In genomic region chr1:40877681-40878080, GRCh38 we compare ENCODE assay signal across 8 cellular contexts. TPM values are rescaled to one million over a fixed set of nuclear protein-coding genes. Genes with fewer than 3 reads are reported as not detected.
DNase-seq lines count a peak whose midpoint lies in the region; ATAC-seq, FAIRE-seq and TF ChIP-seq lines count a peak whose summit lies in the region.

No MANE protein-coding gene starts in this region.

- no peak for TF ChIP-seq POLR2A in K562 (conservative IDR thresholded peaks at IDR 0.05)

- FAIRE-seq in K562 (lab: Jason Lieb, UNC) (no peak), urothelium cell line (lab: Jason Lieb, UNC) (peak; percentile 69)

- peak; percentile 74 for DNase-seq in GM04504 (ENCODE audit: low read depth)
- peak; percentile 100 for DNase-seq in NCI-H2029 (lab: John Stamatoyannopoulos, UW)
- DNase-seq in K562 (ENCODE audit: extremely low read depth in 1 of 4, low spot score in 3 of 4): peak in 1 of 4 experiments; percentile 41
- DNase-seq in left lobe of liver (ENCODE audit: low spot score): no peak
- DNase-seq in urothelium cell line (ENCODE audit: low spot score): peak; percentile 85
- no peak for DNase-seq in T-helper 2 cell

- TF ChIP-seq RAD21 in K562 (CRISPR knock-in tag; conservative IDR thresholded peaks at IDR 0.05 in 1 of 2, IDR thresholded peaks at IDR 0.05 in 1 of 2): no peak

- no peaks in the 10 kb centered on the region for H3K79me2 ChIP-seq in K562 (ENCODE audit: control insufficient read depth, insufficient read depth, low read length)

- WGBS in K562 (ENCODE audit: insufficient coverage, low coverage, missing lambda C conversion rate): 55% methylated on average over 4 of the region's 4 CpGs

- H2AFZ ChIP-seq in K562 (ENCODE audit: low read depth, low read length): peak overlapping the region; percentile 73

- intact Hi-C loops in K562 (cut with micrococcal nuclease): no loop called here

- BruUV-seq in K562 (replicated peaks; lab: Mats Ljungman, UMichigan): no TSS peak

- POLR2A ChIA-PET in K562 (lab: Yijun Ruan, JAX): interaction anchor here (0.5 to 5.0 kb wide), 5 partner anchors 9 to 756 kb away, joined by 3 to 16 read pairs (median 5); no protein-coding TSS in a partner anchor

- no peak overlapping the region for H3K4me3 ChIP-seq in K562

- peaks cover 29 to 37% of the 10 kb centered on the region in 2 experiments; a peak in 4 of 5 replicates for H3K4me1 ChIP-seq in K562 (replicated peaks in 1 of 2; ENCODE audit: control insufficient read depth in 2 of 2, insufficient read depth in 2 of 2, low read length in 2 of 2)

- no peaks in the 10 kb centered on the region for H3K9me1 ChIP-seq in K562 (ENCODE audit: control insufficient read depth, insufficient read depth, low read length)

- H3K36me3 ChIP-seq in K562 (ENCODE audit: control insufficient read depth, insufficient read depth, low read length): no peaks in the 10 kb centered on the region

- H3K9ac ChIP-seq in K562 (ENCODE audit: insufficient read depth in 1 of 2, low read depth in 2 of 2, low read length in 2 of 2): peak overlapping the region; percentile 0 to 32; a peak in 1 of 4 replicates

- H4K20me1 ChIP-seq in K562 (replicated peaks; ENCODE audit: control insufficient read depth, insufficient read depth, low read length): no peaks in the 10 kb centered on the region

- TF ChIP-seq CTCF in K562 (IDR thresholded peaks at IDR 0.05 in 2 of 3, conservative IDR thresholded peaks at IDR 0.05 in 1 of 3; ENCODE audit: insufficient read depth in 2 of 3, low read depth in 1 of 3, low read length in 3 of 3): no peak

- no peak overlapping the region; the same call in 2 of the 3 replicates for H3K27ac ChIP-seq in K562 (ENCODE audit: extremely low read depth, low read depth, low read length)

- no peak overlapping the region for H3K4me2 ChIP-seq in K562 (ENCODE audit: insufficient read depth, low read length)

- in situ Hi-C loops in K562 (cut with MboI): no loop called here

- H3K9me3 ChIP-seq in K562 (replicated peaks; ENCODE audit: control insufficient read depth, insufficient read depth, low read depth, low read length): no peaks in the 10 kb centered on the region

- peak; percentile 24 for ATAC-seq in K562
- peak; percentile 40 for ATAC-seq in left lobe of liver
- ATAC-seq in HG02840 (IDR thresholded peaks at IDR 0.05; ENCODE audit: low FRiP score, unreplicated experiment): no peak
- ATAC-seq in HG03565 (IDR thresholded peaks at IDR 0.05; ENCODE audit: unreplicated experiment): no peak

- no peak for TF ChIP-seq EP300 in K562 (IDR thresholded peaks at IDR 0.05; ENCODE audit: low read length)

- no peaks in the 10 kb centered on the region; a peak in 1 of 5 replicates for H3K27me3 ChIP-seq in K562 (ENCODE audit: control insufficient read depth in 2 of 2, insufficient read depth in 2 of 2, low read length in 2 of 2)

- CTCF ChIA-PET in K562 (lab: Yijun Ruan, JAX; ENCODE audit: low intra/inter-chr PET ratio): no interaction called here

TF ChIP-seq in K562, 482 proteins besides CTCF, POLR2A, EP300 and RAD21:
- TF ChIP-seq CXXC5 (CRISPR knock-in tag; IDR thresholded peaks at IDR 0.05): 0 out of 2 replicates have a peak, but pooled peaks have one; percentile 15
- TF ChIP-seq KDM5B (IDR thresholded peaks at IDR 0.05; ENCODE audit: insufficient replicate concordance, low read depth, low read length): peak; percentile 17
- TF ChIP-seq MBD2 (IDR thresholded peaks at IDR 0.05; ENCODE audit: borderline replicate concordance, low read depth): no peak
- TF ChIP-seq NR4A1 (CRISPR knock-in tag; IDR thresholded peaks at IDR 0.05): no peak
- TF ChIP-seq NR4A1 (tag; IDR thresholded peaks at IDR 0.05): 0 out of 2 replicates have a peak, but pooled peaks have one; percentile 58
- TF ChIP-seq MECOM (CRISPR knock-in tag; IDR thresholded peaks at IDR 0.05): no peak
- peak; percentile 48; the same call in 1 of the 2 replicates for TF ChIP-seq ZNF592 (IDR thresholded peaks at IDR 0.05)
- TF ChIP-seq ZFX (CRISPR knock-in tag; IDR thresholded peaks at IDR 0.05): peak; percentile 46
- TF ChIP-seq U2AF2 (optimal IDR thresholded peaks at IDR 0.05; ENCODE audit: low read depth, low read length): no peak
- 0 out of 2 replicates have a peak, but pooled peaks have one; percentile 57 for TF ChIP-seq DMBX1 (CRISPR knock-in tag; IDR thresholded peaks at IDR 0.05; ENCODE audit: borderline replicate concordance)
- no peak for TF ChIP-seq ZNF561 (CRISPR knock-in tag; conservative IDR thresholded peaks at IDR 0.05)
- 0 out of 2 replicates have a peak, but pooled peaks have one; percentile 26 for TF ChIP-seq SMAD4 (CRISPR knock-in tag; conservative IDR thresholded peaks at IDR 0.05)

RNA-seq across cellular contexts. Expression of gene CITED4, which starts 15.5 kb away (rescaled TPM):
- total RNA-seq in K562 (2011; cell fraction: chromatin; rRNA removed; ENCODE audit: low replicate concordance): 0.37 TPM in 1 of 2 replicates, not detected in the other
- 0.92 and 1.0 TPM in 2 replicates for total RNA-seq in K562 (2011; cell fraction: nucleolus; rRNA removed)
- 0.51 TPM in 1 of 2 replicates, not detected in the other for total RNA-seq in K562 (2011; cell fraction: nucleoplasm; rRNA removed)
- 0.36 and 0.69 TPM in 2 replicates for total RNA-seq in K562 (2014; rRNA removed)
- 0.11 TPM in 1 of 2 replicates, not detected in the other for total RNA-seq in K562 (2014; rRNA removed; fragmentation: Illumina TruSeq; extraction: Trizol)
- total RNA-seq in K562 (2015; rRNA removed; fragmentation: Illumina TruSeq; extraction: Trizol): 0.11 TPM in 1 of 2 replicates, not detected in the other
- total RNA-seq in K562 (2021): 0.89 and 1.2 TPM in 2 replicates
- 0.07 and 0.17 TPM in 2 replicates for polyA plus RNA-seq in K562 (2011; rRNA removed)
- 0.04 and 1.2 TPM in 2 replicates for polyA plus RNA-seq in K562 (2011; cell fraction: cytosol; rRNA removed)
- polyA plus RNA-seq in K562 (2011; cell fraction: nucleus; rRNA removed): 0.08 and 0.85 TPM in 2 replicates
- polyA plus RNA-seq in K562 (2012): 0.51 and 1.2 TPM in 2 replicates
- 0.12 TPM in 1 of 2 replicates, not detected in the other for polyA plus RNA-seq in K562 (2014; fragmentation: Illumina TruSeq; extraction: Trizol)
- not detected for polyA plus RNA-seq in K562 (2014; fragmentation: Nextera tagmentation; extraction: Ambion mirVana)
- 0.23 and 0.48 TPM in 2 replicates for polyA plus RNA-seq in K562 (2014; rRNA removed)
- polyA minus RNA-seq in K562 (2011; rRNA and poly(A)+ RNA removed): not detected in 2 replicates
- polyA minus RNA-seq in K562 (2011; cell fraction: cytosol; rRNA and poly(A)+ RNA removed): not detected in 2 replicates
- 0.44 and 0.54 TPM in 2 replicates for polyA minus RNA-seq in K562 (2011; cell fraction: nucleus; rRNA and poly(A)+ RNA removed)
- 29.9 TPM for total RNA-seq in left lobe of liver

Comparison
In these comparisons a context has a peak if more than half of its experiments do, and no peak if none do; other contexts are left out.
1. DNase-seq: peak in GM04504 (single experiment), NCI-H2029 (single experiment) and urothelium cell line (single experiment); none in left lobe of liver (single experiment) and T-helper 2 cell (0 of 5).
2. ATAC-seq: peak in K562 (single experiment) and left lobe of liver (single experiment); none in HG02840 (single experiment) and HG03565 (single experiment).
3. RNA of gene CITED4, which starts 15.5 kb away (total RNA-seq): 29.9 TPM in left lobe of liver (single experiment); 0.11 to 1.2 TPM in K562; every median in the first group is over 10 times any median in the second.